15 cellular contexts compared by ENCODE assay signal in genomic region chr6:72952808-72953630, GRCh38.
A peak's percentile ranks its signal among the peaks of the same experiment; 100 is the strongest.
DNase-seq lines count a peak whose midpoint lies in the region; ATAC-seq and TF ChIP-seq lines count a peak whose summit lies in the region.
"Had no signal": no experiment of that assay in that cellular context is flagged by ENCODE, and none has a peak within 500 bp of the region (broad histone marks: within the 10 kb centered on the region; RNA-seq: fewer than 3 reads in every experiment).

No MANE protein-coding gene starts in this region.

- H3K4me2 ChIP-seq in PC-9, result peak overlapping the region; percentile 18

- CTCF ChIA-PET in HEK293 (lab: Yijun Ruan, JAX) (interaction anchor here (0.6 to 0.7 kb wide), 3 partner anchors 23 to 393 kb away, joined by 3 to 4 read pairs (median 3); no protein-coding TSS in a partner anchor), PC-9 (lab: Charles Lee) (no interaction called here)
- CTCF ChIA-PET in CD4-positive, alpha-beta memory T cell (lab: Charles Lee; ENCODE audit: partially characterized antibody), result no interaction called here

- no peaks in the 10 kb centered on the region for H3K79me2 ChIP-seq in PC-9 (ENCODE audit: low read depth)
- H3K79me2 ChIP-seq: parathyroid adenoma had no signal

- peaks cover 0 to 1% (median 0%) of the 10 kb centered on the region in 4 donors for H3K4me1 Mint-ChIP-seq in CD4-positive, alpha-beta memory T cell

- no TSS peak for BruUV-seq in PC-9 (replicated peaks; lab: Mats Ljungman, UMichigan)

- ATAC-seq in HG03196 (IDR thresholded peaks at IDR 0.05; ENCODE audit: unreplicated experiment), result no peak

- H4K20me1 ChIP-seq in PC-9 (ENCODE audit: insufficient read depth), result no peaks in the 10 kb centered on the region

- H3K36me3 Mint-ChIP-seq in CD4-positive, alpha-beta memory T cell, result no peaks in the 10 kb centered on the region

- no peaks in the 10 kb centered on the region for H3K9me3 Mint-ChIP-seq in CD4-positive, alpha-beta memory T cell
- H3K9me3 Mint-ChIP-seq: activated CD4-positive, alpha-beta T cell treated with anti-CD3 and anti-CD28 coated beads, Interleukin-2, amount 10 ng/mL, durations not matched to agents 24 days and 14 days had no signal

- H3K27me3 ChIP-seq in PC-9 (ENCODE audit: insufficient read depth, low read depth) (no peaks in the 10 kb centered on the region), skeletal muscle tissue (ENCODE audit: control insufficient read depth in 3 of 3, insufficient read depth in 3 of 3, low read length in 3 of 3) (no peaks in the 10 kb centered on the region)
- H3K27me3 ChIP-seq in CD4-positive, alpha-beta memory T cell (ENCODE audit: insufficient read depth, low read length), result no peaks in the 10 kb centered on the region

- no peak overlapping the region for H3K27ac ChIP-seq in HEK293 (ENCODE audit: extremely low read depth, low read depth, low read length)
- peak overlapping the region; percentile 51 for H3K27ac ChIP-seq in PC-9
- H3K27ac ChIP-seq in skeletal muscle tissue (ENCODE audit: low read depth, low read length), result peak overlapping the region; percentile 8
- no peak overlapping the region for H3K27ac ChIP-seq in CD4-positive, alpha-beta memory T cell (ENCODE audit: low read depth, low read length)
- H3K27ac ChIP-seq: parathyroid adenoma had no signal

- no peak overlapping the region for H3K4me3 Mint-ChIP-seq in CD4-positive, alpha-beta memory T cell
- H3K4me3 Mint-ChIP-seq: activated CD4-positive, alpha-beta T cell treated with anti-CD3 and anti-CD28 coated beads, Interleukin-2, amount 10 ng/mL, durations not matched to agents 24 days and 14 days had no signal

- intact Hi-C loops in PC-9 (cut with micrococcal nuclease; ENCODE audit: unreplicated experiment), result loop anchor here (1.0 to 5.0 kb wide), 3 partner anchors 44 to 331 kb away; partner anchors contain the start of gene KCNQ5
- intact Hi-C loops in CD4-positive, alpha-beta memory T cell (cut with micrococcal nuclease), result no loop called here

- H3K9me2 ChIP-seq in PC-9 (ENCODE audit: insufficient read depth), result no peaks in the 10 kb centered on the region

- TF ChIP-seq CTCF in HEK293 (tag by site-specific recombination; IDR thresholded peaks at IDR 0.05) (no peak), PC-9 (conservative IDR thresholded peaks at IDR 0.05) (no peak), fibroblast of the aortic adventitia (IDR thresholded peaks at IDR 0.05; ENCODE audit: insufficient read depth, low read length) (no peak)

- POLR2A ChIA-PET in HEK293 (lab: Yijun Ruan, JAX) (no interaction called here), PC-9 (lab: Charles Lee; ENCODE audit: unreplicated experiment) (no interaction called here)
- POLR2A ChIA-PET in CD4-positive, alpha-beta memory T cell (lab: Charles Lee; ENCODE audit: partially characterized antibody), result no interaction called here

- H2AFZ ChIP-seq in PC-9, result 0 out of 2 replicates have a peak overlapping the region, but pooled peaks have one; percentile 44

- H3F3A ChIP-seq in PC-9 (ENCODE audit: insufficient read depth, low read depth), result peaks cover 23% of the 10 kb centered on the region

- no peak overlapping the region for H3K9ac ChIP-seq in skeletal muscle tissue (ENCODE audit: low read depth in 1 of 3, low read length in 3 of 3)
- H3K9ac ChIP-seq: parathyroid adenoma had no signal

- DNase-seq in PC-9 (peak in 1 of 2 experiments; percentile 77), fibroblast of the aortic adventitia (ENCODE audit: low read depth) (peak; percentile 22), NCI-H1694 (lab: John Stamatoyannopoulos, UW) (no peak), NAMALWA (ENCODE audit: low spot score) (no peak)
- no peak for DNase-seq in CD4-positive, alpha-beta memory T cell
- DNase-seq: activated CD4-positive, alpha-beta T cell treated with anti-CD3 and anti-CD28 coated beads, Interleukin-2, amount 10 ng/mL, durations not matched to agents 24 days and 14 days; head of caudate nucleus; NCI-H1048; NCI-H82; stimulated activated CD4-positive, alpha-beta T cell treated with anti-CD3 and anti-CD28 coated beads, Interleukin-4, amount 100 ng/mL, for 1 hour; stimulated activated naive CD8-positive, alpha-beta T cell treated with anti-CD3 and anti-CD28 coated beads, Interleukin-15, Interleukin-2, amounts not matched to agents 100 U/mL and 50 U/mL, for 24 hours had no signal

- no peak overlapping the region for H3K27ac Mint-ChIP-seq in CD4-positive, alpha-beta memory T cell
- H3K27ac Mint-ChIP-seq: activated CD4-positive, alpha-beta T cell treated with anti-CD3 and anti-CD28 coated beads, Interleukin-2, amount 10 ng/mL, durations not matched to agents 24 days and 14 days had no signal

- H3K27me3 Mint-ChIP-seq in CD4-positive, alpha-beta memory T cell, result no peaks in the 10 kb centered on the region
- H3K27me3 Mint-ChIP-seq: activated CD4-positive, alpha-beta T cell treated with anti-CD3 and anti-CD28 coated beads, Interleukin-2, amount 10 ng/mL, durations not matched to agents 24 days and 14 days had no signal

- no peaks in the 10 kb centered on the region for H3K36me3 ChIP-seq in HEK293 (ENCODE audit: control insufficient read depth in 2 of 2, insufficient read depth in 1 of 2, low read length in 2 of 2)
- no peaks in the 10 kb centered on the region for H3K36me3 ChIP-seq in PC-9 (ENCODE audit: low read depth)
- no peaks in the 10 kb centered on the region for H3K36me3 ChIP-seq in skeletal muscle tissue (ENCODE audit: control insufficient read depth in 3 of 3, insufficient read depth in 3 of 3, low read length in 3 of 3)
- no peaks in the 10 kb centered on the region for H3K36me3 ChIP-seq in CD4-positive, alpha-beta memory T cell (ENCODE audit: insufficient read depth, low read length)

- H3K4me1 ChIP-seq in HEK293 (ENCODE audit: control insufficient read depth, insufficient read depth, low read length), result peaks cover 12% of the 10 kb centered on the region
- H3K4me1 ChIP-seq in PC-9 (replicated peaks; ENCODE audit: insufficient read depth), result peaks cover 46% of the 10 kb centered on the region
- H3K4me1 ChIP-seq in skeletal muscle tissue (ENCODE audit: control insufficient read depth in 3 of 3, insufficient read depth in 3 of 3, low read length in 3 of 3), result peaks cover 18 to 25% (median 23%) of the 10 kb centered on the region in 3 donors
- H3K4me1 ChIP-seq in CD4-positive, alpha-beta memory T cell (ENCODE audit: insufficient read depth, low read length), result no peaks in the 10 kb centered on the region
- H3K4me1 ChIP-seq: parathyroid adenoma had no signal

- H3K4me3 ChIP-seq in HEK293 (ENCODE audit: low read depth, low read length), result no peak overlapping the region
- H3K4me3 ChIP-seq in PC-9, result no peak overlapping the region
- no peak overlapping the region for H3K4me3 ChIP-seq in fibroblast of the aortic adventitia (ENCODE audit: low read depth, low read length)
- no peak overlapping the region for H3K4me3 ChIP-seq in skeletal muscle tissue (ENCODE audit: low read length in 3 of 3)
- H3K4me3 ChIP-seq in CD4-positive, alpha-beta memory T cell (ENCODE audit: low read length in 2 of 2), result no peak overlapping the region

- H3K9me3 ChIP-seq in HEK293 (ENCODE audit: control insufficient read depth, insufficient read depth, low read depth, low read length) (no peaks in the 10 kb centered on the region), PC-9 (ENCODE audit: insufficient read depth, low read depth) (peaks cover 13% of the 10 kb centered on the region; the same call in 1 of the 2 replicates), skeletal muscle tissue (ENCODE audit: control insufficient read depth in 3 of 3, low read length in 3 of 3) (no peaks in the 10 kb centered on the region)
- H3K9me3 ChIP-seq in CD4-positive, alpha-beta memory T cell (ENCODE audit: control insufficient read depth in 1 of 2, low read length in 2 of 2), result no peaks in the 10 kb centered on the region

TF ChIP-seq in HEK293, 187 proteins besides CTCF, POLR2A, EP300 and RAD21 (continues in another document):
- TF ChIP-seq FEZF1 (tag by site-specific recombination; IDR thresholded peaks at IDR 0.05) (no peak), ZNF18 (tag by site-specific recombination; IDR thresholded peaks at IDR 0.05) (no peak), ZNF560 (tag by site-specific recombination; IDR thresholded peaks at IDR 0.05; ENCODE audit: borderline replicate concordance) (no peak), ZNF704 (tag by site-specific recombination; IDR thresholded peaks at IDR 0.05) (no peak)

Comparison
In these comparisons a context has a peak if more than half of its experiments do, and no peak if none do; other contexts are left out.
1. H3K27ac ChIP-seq: peak in PC-9 (single experiment) and skeletal muscle tissue (single experiment); none in HEK293 (single experiment) and CD4-positive, alpha-beta memory T cell (single experiment).